16 cellular contexts compared by ENCODE assay signal in the genomic region with DNA sequence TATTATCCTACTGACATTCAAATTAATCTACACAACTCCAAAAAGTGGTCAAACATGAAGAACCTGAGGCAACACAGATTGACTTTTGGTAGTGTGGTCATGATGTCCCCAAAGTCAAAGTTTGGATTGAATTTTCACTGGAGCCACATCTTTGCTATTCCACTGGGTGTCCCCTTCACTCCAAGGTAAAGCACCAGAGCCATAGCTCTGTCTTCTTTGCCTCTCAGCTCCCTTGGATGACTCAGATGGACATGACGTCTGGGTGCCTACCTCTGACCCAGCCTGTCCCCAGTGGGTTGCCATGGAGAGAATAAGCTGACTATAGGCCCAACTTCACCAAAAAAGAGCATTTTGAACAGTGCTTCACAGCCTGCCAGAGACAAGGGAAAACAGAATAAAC. TPM values are rescaled to one million over a fixed set of nuclear protein-coding genes. Genes with fewer than 3 reads are reported as not detected.
DNase-seq lines count a peak whose midpoint lies in the region; TF ChIP-seq lines count a peak whose summit lies in the region.
"Had no signal": no experiment of that assay in that cellular context is flagged by ENCODE, and none has a peak within 500 bp of the region (broad histone marks: within the 10 kb centered on the region; RNA-seq: fewer than 3 reads in every experiment).

No MANE protein-coding gene starts in this region.

- DNase-seq in BE2C = peak; percentile 16
- peak; percentile 4 for DNase-seq in HK-2 (ENCODE audit: unreplicated experiment)
- DNase-seq in WERI-Rb-1 = peak; percentile 38
- DNase-seq in iPS-NIHi7 (ENCODE audit: extremely low spot score) = peak; percentile 38
- no peak for DNase-seq in HUDEP-2 (lab: John Stamatoyannopoulos, UW; ENCODE audit: unreplicated experiment in 76 of 76)
- no peak for DNase-seq in OCI-M1 (lab: John Stamatoyannopoulos, UW)
- DNase-seq in SHP77 (lab: John Stamatoyannopoulos, UW) = no peak
- DNase-seq in activated T-cell treated with anti-CD3 and anti-CD28 coated beads, Interleukin-2, amount 50 U/mL, for 48 hours = no peak
- DNase-seq: activated CD8-positive, alpha-beta T cell treated with anti-CD3 and anti-CD28 coated beads for 36 hours; MG63; NCI-H2081; NCI-H774; SJCRH30; stimulated activated CD4-positive, alpha-beta T cell treated with anti-CD3 and anti-CD28 coated beads, Interleukin-12 subunit alpha, Interleukin-12 subunit beta, amount 100 ng/mL, for 4 hours had no signal

- H3K4me1 ChIP-seq in BE2C = peaks cover 16% of the 10 kb centered on the region
- H3K4me1 ChIP-seq: ascending aorta, HAP-1 had no signal

- no peak overlapping the region for H3K4me3 ChIP-seq in BE2C (ENCODE audit: low read depth, low read length)
- H3K4me3 ChIP-seq in WERI-Rb-1 (ENCODE audit: low read depth, low read length) = no peak overlapping the region
- H3K4me3 ChIP-seq: ascending aorta, HAP-1, MG63, SJCRH30 had no signal

- no peak overlapping the region for H3K27ac ChIP-seq in WERI-Rb-1
- H3K27ac ChIP-seq: ascending aorta, SJCRH30 had no signal

- H3K36me3 ChIP-seq in BE2C = no peaks in the 10 kb centered on the region
- H3K36me3 ChIP-seq in WERI-Rb-1 = no peaks in the 10 kb centered on the region
- H3K36me3 ChIP-seq: ascending aorta, HAP-1, MG63, SJCRH30 had no signal

- TF ChIP-seq CTCF in BE2C (IDR thresholded peaks at IDR 0.05; ENCODE audit: low read depth, low read length) (peak; percentile 40), WERI-Rb-1 (IDR thresholded peaks at IDR 0.05; ENCODE audit: low read depth, low read length) (peak; percentile 17; the same call in 1 of the 2 replicates)

- no peaks in the 10 kb centered on the region for H3K9me3 ChIP-seq in BE2C
- no peaks in the 10 kb centered on the region for H3K9me3 ChIP-seq in WERI-Rb-1 (ENCODE audit: severe bottlenecking)
- H3K9me3 ChIP-seq: ascending aorta, HAP-1, MG63, SJCRH30 had no signal

- no peaks in the 10 kb centered on the region for H3K27me3 ChIP-seq in BE2C
- no peaks in the 10 kb centered on the region for H3K27me3 ChIP-seq in WERI-Rb-1 (ENCODE audit: insufficient read depth, low read depth, severe bottlenecking)
- H3K27me3 ChIP-seq: ascending aorta, MG63, SJCRH30 had no signal

RNA-seq across cellular contexts. Expression of a gene that starts 57.4 kb away (rescaled TPM):
- polyA plus RNA-seq in BE2C (2012; ENCODE audit: insufficient read depth, insufficient read length, low read depth) = 11.2 TPM

Comparison
In these comparisons a context has a peak if more than half of its experiments do, and no peak if none do; other contexts are left out.
1. DNase-seq: peak in BE2C (single experiment), HK-2 (single experiment), WERI-Rb-1 (single experiment) and iPS-NIHi7 (single experiment); none in HUDEP-2 (0 of 76), OCI-M1 (single experiment), SHP77 (0 of 2) and activated T-cell treated with anti-CD3 and anti-CD28 coated beads, Interleukin-2, amount 50 U/mL, for 48 hours (0 of 2).